11 cellular contexts compared by ENCODE assay signal in the genomic region with DNA sequence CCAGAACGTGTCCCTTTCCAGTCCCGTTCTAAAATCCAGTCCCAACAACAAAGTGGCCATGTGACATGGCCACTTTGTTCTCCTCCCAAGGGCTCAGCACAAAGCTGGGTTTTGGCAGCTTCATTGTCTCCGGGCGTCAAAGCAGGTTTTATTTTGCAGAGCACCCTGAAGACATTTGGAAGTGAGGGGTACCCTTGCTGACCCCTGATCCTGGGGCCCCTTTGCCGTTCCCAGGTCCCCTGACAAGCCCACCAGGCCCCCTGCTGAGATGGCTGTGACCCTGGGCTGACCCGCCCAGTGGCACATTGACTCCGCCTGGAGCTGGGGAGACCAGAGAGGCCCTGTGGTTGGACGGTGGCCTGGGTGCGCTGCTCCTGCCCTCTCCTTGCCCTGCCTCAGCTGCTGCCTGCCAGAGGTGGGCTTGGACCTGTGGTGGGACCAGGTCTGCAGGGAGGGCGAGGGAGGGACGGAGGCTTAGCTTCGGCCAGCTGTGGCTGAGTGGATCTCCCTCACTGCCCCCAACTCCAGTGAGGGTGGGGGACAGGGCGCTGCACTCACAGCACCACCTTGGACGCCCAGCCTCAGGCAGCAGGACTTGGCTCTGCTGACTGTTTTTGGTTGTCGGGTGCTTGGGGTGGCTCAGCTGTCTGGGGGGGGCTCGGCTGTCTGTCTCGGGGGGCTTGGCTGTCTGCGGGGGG.
DNase-seq lines count a peak whose midpoint lies in the region; ATAC-seq lines count a peak whose summit lies in the region.
"Had no signal": no experiment of that assay in that cellular context is flagged by ENCODE, and none has a peak within 500 bp of the region (broad histone marks: within the 10 kb centered on the region; RNA-seq: fewer than 3 reads in every experiment).

No MANE protein-coding gene starts in this region.

- DNase-seq in C1 segment of cervical spinal cord (lab: John Stamatoyannopoulos, UW) (peak in 8 of 14 donors; percentile 23 to 66 (median 50)), SK-N-MC (ENCODE audit: low read depth, low spot score) (no peak), nucleus accumbens (lab: John Stamatoyannopoulos, UW) (peak in 30 of 56 donors; percentile 16 to 72 (median 40)), cerebellar cortex (ENCODE audit: low spot score) (no peak), NCI-H146 treated with DMSO at 0.1 percent for 48 hours (lab: John Stamatoyannopoulos, UW; ENCODE audit: unreplicated experiment) (no peak)
- no peak for DNase-seq in activated CD8-positive, alpha-beta memory T cell treated with anti-CD3 and anti-CD28 coated beads for 24 hours
- DNase-seq in stimulated activated effector memory CD8-positive, alpha-beta T cell treated with anti-CD3 and anti-CD28 coated beads, Interleukin-12 subunit alpha, Interleukin-12 subunit beta, amount 100 ng/mL, for 72 hours (ENCODE audit: low spot score in 2 of 2) = no peak
- DNase-seq: NCI-H526 treated with DMSO at 0.1 percent for 48 hours, Right ventricle myocardium superior had no signal

- no peak overlapping the region for H3K4me3 ChIP-seq in SK-N-MC
- H3K4me3 ChIP-seq in iPS-15b (ENCODE audit: low read depth, low read length) = no peak overlapping the region

- H3K4me1 Mint-ChIP-seq in stimulated activated effector memory CD8-positive, alpha-beta T cell treated with anti-CD3 and anti-CD28 coated beads, Interleukin-12 subunit alpha, Interleukin-12 subunit beta, amount 100 ng/mL, for 72 hours = peaks cover 44% of the 10 kb centered on the region

- peaks cover 5% of the 10 kb centered on the region for H3K4me1 ChIP-seq in iPS-15b (ENCODE audit: control insufficient read depth, insufficient read depth, low read length)

- H3K36me3 Mint-ChIP-seq in stimulated activated effector memory CD8-positive, alpha-beta T cell treated with anti-CD3 and anti-CD28 coated beads, Interleukin-12 subunit alpha, Interleukin-12 subunit beta, amount 100 ng/mL, for 72 hours = peaks cover 49% of the 10 kb centered on the region

- H3K4me3 Mint-ChIP-seq in stimulated activated effector memory CD8-positive, alpha-beta T cell treated with anti-CD3 and anti-CD28 coated beads, Interleukin-12 subunit alpha, Interleukin-12 subunit beta, amount 100 ng/mL, for 72 hours = no peak overlapping the region

- no peaks in the 10 kb centered on the region for H3K27me3 ChIP-seq in iPS-15b (ENCODE audit: control insufficient read depth, insufficient read depth, low read length)

- H3K27ac Mint-ChIP-seq in stimulated activated effector memory CD8-positive, alpha-beta T cell treated with anti-CD3 and anti-CD28 coated beads, Interleukin-12 subunit alpha, Interleukin-12 subunit beta, amount 100 ng/mL, for 72 hours = no peak overlapping the region

- H3K9me3 Mint-ChIP-seq in stimulated activated effector memory CD8-positive, alpha-beta T cell treated with anti-CD3 and anti-CD28 coated beads, Interleukin-12 subunit alpha, Interleukin-12 subunit beta, amount 100 ng/mL, for 72 hours = no peaks in the 10 kb centered on the region

- ATAC-seq in stimulated activated effector memory CD8-positive, alpha-beta T cell treated with anti-CD3 and anti-CD28 coated beads, Interleukin-12 subunit alpha, Interleukin-12 subunit beta, amount 100 ng/mL, for 72 hours = no peak

- H3K9me3 ChIP-seq in SK-N-MC (ENCODE audit: low read depth, low read length) (no peaks in the 10 kb centered on the region), iPS-15b (ENCODE audit: control insufficient read depth, insufficient read depth, low read length) (no peaks in the 10 kb centered on the region)

- H3K36me3 ChIP-seq in SK-N-MC (ENCODE audit: insufficient read depth, low read length) (no peaks in the 10 kb centered on the region), iPS-15b (ENCODE audit: control insufficient read depth, insufficient read depth, low read length) (peaks cover 9% of the 10 kb centered on the region)

- peak overlapping the region; percentile 25; the same call in 1 of the 2 replicates for H3K27ac ChIP-seq in SK-N-MC
- H3K27ac ChIP-seq: KMS-11 had no signal

- H3K9ac ChIP-seq in SK-N-MC (ENCODE audit: insufficient read length) (no peak overlapping the region), iPS-15b (ENCODE audit: low read depth, low read length) (peak overlapping the region; percentile 65)
- H3K9ac ChIP-seq: KMS-11 had no signal

Comparison
In these comparisons a context has a peak if more than half of its experiments do, and no peak if none do; other contexts are left out.
1. DNase-seq: peak in C1 segment of cervical spinal cord (8 of 14) and nucleus accumbens (30 of 56); none in SK-N-MC (single experiment), cerebellar cortex (single experiment), NCI-H146 treated with DMSO at 0.1 percent for 48 hours (single experiment), activated CD8-positive, alpha-beta memory T cell treated with anti-CD3 and anti-CD28 coated beads for 24 hours (single experiment) and stimulated activated effector memory CD8-positive, alpha-beta T cell treated with anti-CD3 and anti-CD28 coated beads, Interleukin-12 subunit alpha, Interleukin-12 subunit beta, amount 100 ng/mL, for 72 hours (0 of 2).